ENCODE assay signal across 1 cellular context in the genomic region with DNA sequence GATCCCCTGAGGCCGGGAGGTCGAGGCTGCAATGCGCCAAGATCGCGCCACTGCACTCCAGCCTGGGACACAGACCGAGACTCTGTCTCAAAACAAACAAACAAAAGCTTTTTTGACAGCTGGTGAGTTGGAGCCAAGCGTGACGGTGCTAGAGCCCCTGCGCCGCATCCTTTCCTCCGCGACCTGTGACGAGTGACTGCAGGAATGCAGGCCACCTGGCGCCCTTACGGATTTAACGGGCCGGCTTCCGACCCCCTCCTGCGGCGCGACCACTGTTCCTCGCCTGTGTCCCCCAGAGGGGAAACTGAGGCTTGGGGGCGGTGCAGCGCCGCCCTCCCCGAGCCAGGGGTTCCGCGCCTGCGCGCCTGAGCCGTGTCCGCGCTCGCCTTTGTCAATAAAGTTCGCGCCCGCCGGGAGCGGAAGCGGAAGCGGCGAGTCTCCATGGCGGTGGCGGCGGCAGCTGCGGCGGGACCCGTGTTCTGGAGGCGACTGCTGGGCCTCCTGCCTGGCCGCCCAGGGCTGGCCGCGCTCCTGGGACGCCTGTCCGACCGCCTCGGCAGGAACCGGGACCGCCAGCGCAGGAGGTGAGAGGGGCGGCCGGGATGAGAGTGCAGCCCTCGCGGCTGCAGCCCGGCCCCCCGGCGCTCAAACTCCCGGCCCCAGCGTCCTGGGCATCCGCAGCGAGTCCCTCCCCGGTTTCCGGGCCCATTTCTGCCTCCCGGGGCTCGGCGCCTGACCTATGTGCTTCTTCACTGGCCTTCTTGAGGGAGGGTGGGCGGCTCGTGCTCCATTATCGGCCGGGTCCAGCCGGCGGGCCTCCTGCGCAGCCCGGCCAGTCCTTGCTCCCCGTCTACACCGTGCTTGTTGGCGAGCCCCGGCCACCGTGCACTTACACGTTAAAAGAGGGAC.
A peak's percentile ranks its signal among the peaks of the same experiment; 100 is the strongest.
TF ChIP-seq lines count a peak whose summit lies in the region.

A gene with protein sequence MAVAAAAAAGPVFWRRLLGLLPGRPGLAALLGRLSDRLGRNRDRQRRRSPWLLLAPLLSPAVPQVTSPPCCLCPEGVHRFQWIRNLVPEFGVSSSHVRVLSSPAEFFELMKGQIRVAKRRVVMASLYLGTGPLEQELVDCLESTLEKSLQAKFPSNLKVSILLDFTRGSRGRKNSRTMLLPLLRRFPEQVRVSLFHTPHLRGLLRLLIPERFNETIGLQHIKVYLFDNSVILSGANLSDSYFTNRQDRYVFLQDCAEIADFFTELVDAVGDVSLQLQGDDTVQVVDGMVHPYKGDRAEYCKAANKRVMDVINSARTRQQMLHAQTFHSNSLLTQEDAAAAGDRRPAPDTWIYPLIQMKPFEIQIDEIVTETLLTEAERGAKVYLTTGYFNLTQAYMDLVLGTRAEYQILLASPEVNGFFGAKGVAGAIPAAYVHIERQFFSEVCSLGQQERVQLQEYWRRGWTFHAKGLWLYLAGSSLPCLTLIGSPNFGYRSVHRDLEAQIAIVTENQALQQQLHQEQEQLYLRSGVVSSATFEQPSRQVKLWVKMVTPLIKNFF (plus strand): TSS at position 425 of the 909 bp plus-strand sequence. CDS start 17 bp downstream, at position 442.

TF ChIP-seq in K562, 482 proteins besides CTCF, POLR2A, EP300 and RAD21 (continued from another document):
- TF ChIP-seq, protein P1, sequence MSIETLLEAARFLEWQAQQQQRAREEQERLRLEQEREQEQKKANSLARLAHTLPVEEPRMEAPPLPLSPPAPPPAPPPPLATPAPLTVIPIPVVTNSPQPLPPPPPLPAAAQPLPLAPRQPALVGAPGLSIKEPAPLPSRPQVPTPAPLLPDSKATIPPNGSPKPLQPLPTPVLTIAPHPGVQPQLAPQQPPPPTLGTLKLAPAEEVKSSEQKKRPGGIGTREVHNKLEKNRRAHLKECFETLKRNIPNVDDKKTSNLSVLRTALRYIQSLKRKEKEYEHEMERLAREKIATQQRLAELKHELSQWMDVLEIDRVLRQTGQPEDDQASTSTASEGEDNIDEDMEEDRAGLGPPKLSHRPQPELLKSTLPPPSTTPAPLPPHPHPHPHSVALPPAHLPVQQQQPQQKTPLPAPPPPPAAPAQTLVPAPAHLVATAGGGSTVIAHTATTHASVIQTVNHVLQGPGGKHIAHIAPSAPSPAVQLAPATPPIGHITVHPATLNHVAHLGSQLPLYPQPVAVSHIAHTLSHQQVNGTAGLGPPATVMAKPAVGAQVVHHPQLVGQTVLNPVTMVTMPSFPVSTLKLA (conservative IDR thresholded peaks at IDR 0.05), result peak in 1 of 2 experiments; percentile 92
- TF ChIP-seq, protein P2, sequence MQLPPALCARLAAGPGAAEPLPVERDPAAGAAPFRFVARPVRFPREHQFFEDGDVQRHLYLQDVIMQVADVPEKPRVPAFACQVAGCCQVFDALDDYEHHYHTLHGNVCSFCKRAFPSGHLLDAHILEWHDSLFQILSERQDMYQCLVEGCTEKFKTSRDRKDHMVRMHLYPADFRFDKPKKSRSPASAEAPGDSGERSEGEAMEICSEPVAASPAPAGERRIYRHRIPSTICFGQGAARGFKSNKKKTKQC (CRISPR knock-in tag; IDR thresholded peaks at IDR 0.05), result peak; percentile 37
- TF ChIP-seq, protein P3, sequence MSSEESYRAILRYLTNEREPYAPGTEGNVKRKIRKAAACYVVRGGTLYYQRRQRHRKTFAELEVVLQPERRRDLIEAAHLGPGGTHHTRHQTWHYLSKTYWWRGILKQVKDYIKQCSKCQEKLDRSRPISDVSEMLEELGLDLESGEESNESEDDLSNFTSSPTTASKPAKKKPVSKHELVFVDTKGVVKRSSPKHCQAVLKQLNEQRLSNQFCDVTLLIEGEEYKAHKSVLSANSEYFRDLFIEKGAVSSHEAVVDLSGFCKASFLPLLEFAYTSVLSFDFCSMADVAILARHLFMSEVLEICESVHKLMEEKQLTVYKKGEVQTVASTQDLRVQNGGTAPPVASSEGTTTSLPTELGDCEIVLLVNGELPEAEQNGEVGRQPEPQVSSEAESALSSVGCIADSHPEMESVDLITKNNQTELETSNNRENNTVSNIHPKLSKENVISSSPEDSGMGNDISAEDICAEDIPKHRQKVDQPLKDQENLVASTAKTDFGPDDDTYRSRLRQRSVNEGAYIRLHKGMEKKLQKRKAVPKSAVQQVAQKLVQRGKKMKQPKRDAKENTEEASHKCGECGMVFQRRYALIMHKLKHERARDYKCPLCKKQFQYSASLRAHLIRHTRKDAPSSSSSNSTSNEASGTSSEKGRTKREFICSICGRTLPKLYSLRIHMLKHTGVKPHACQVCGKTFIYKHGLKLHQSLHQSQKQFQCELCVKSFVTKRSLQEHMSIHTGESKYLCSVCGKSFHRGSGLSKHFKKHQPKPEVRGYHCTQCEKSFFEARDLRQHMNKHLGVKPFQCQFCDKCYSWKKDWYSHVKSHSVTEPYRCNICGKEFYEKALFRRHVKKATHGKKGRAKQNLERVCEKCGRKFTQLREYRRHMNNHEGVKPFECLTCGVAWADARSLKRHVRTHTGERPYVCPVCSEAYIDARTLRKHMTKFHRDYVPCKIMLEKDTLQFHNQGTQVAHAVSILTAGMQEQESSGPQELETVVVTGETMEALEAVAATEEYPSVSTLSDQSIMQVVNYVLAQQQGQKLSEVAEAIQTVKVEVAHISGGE (CRISPR knock-in tag; IDR thresholded peaks at IDR 0.05), result peak in 2 of 3 experiments; percentile 62 to 68; a peak in 3 of 6 replicates
- TF ChIP-seq ZBED1 (IDR thresholded peaks at IDR 0.05), result no peak
- TF ChIP-seq PYGO2 (tag; IDR thresholded peaks at IDR 0.05), result no peak
- TF ChIP-seq KLF13 (tag; IDR thresholded peaks at IDR 0.05; ENCODE audit: borderline replicate concordance, low read depth), result no peak; the same call in 1 of the 2 replicates
- peak; percentile 75 for TF ChIP-seq SP1 (CRISPR knock-in tag; IDR thresholded peaks at IDR 0.05)
- TF ChIP-seq ELF1 (tag; IDR thresholded peaks at IDR 0.05), result peak; percentile 99
- TF ChIP-seq NONO (IDR thresholded peaks at IDR 0.05; ENCODE audit: low read depth in 2 of 2, low read length in 1 of 2), result peak; percentile 33 to 69; a peak in 1 of 4 replicates
- 0 out of 2 replicates have a peak, but pooled peaks have one; percentile 48 for TF ChIP-seq TOE1 (IDR thresholded peaks at IDR 0.05; ENCODE audit: borderline replicate concordance)
- no peak for TF ChIP-seq TOE1 (CRISPR knock-in tag; IDR thresholded peaks at IDR 0.05; ENCODE audit: borderline replicate concordance, low read depth)
- TF ChIP-seq SLC30A9 (CRISPR knock-in tag; IDR thresholded peaks at IDR 0.05), result no peak
- no peak for TF ChIP-seq RAD51 (IDR thresholded peaks at IDR 0.05; ENCODE audit: borderline replicate concordance, low read depth)
- TF ChIP-seq KDM2B (CRISPR knock-in tag; IDR thresholded peaks at IDR 0.05), result 0 out of 2 replicates have a peak, but pooled peaks have one; percentile 18
TF ChIP-seq in K562: peak in this region for 126.
